Comparison of ENCODE assay signal across 1 cellular context in the genomic region with DNA sequence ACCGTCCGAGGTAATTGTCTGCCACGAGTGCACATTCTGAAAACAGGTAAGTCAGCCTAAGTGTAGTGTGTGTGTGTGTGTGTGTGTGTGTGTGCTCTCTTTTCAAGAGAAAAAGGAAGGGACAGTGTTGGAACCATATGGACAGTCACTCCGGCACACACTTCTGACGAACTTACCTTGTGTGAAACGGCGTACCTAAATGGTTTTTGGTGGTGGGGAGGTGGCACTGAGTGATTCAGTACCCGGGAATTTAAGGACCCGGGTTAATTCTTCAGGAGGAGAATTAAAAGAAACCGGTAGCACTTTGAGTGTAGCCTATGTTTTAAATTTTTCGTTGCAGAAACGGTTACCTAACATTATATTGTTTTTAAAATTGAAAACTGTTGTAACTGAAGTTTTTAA.
A peak's percentile ranks its signal among the peaks of the same experiment; 100 is the strongest.
TF ChIP-seq lines count a peak whose summit lies in the region.

No MANE protein-coding gene starts in this region.

TF ChIP-seq in K562, 482 proteins besides CTCF, POLR2A, EP300 and RAD21 (continued from another document and continues in another):
- TF ChIP-seq, protein P1, sequence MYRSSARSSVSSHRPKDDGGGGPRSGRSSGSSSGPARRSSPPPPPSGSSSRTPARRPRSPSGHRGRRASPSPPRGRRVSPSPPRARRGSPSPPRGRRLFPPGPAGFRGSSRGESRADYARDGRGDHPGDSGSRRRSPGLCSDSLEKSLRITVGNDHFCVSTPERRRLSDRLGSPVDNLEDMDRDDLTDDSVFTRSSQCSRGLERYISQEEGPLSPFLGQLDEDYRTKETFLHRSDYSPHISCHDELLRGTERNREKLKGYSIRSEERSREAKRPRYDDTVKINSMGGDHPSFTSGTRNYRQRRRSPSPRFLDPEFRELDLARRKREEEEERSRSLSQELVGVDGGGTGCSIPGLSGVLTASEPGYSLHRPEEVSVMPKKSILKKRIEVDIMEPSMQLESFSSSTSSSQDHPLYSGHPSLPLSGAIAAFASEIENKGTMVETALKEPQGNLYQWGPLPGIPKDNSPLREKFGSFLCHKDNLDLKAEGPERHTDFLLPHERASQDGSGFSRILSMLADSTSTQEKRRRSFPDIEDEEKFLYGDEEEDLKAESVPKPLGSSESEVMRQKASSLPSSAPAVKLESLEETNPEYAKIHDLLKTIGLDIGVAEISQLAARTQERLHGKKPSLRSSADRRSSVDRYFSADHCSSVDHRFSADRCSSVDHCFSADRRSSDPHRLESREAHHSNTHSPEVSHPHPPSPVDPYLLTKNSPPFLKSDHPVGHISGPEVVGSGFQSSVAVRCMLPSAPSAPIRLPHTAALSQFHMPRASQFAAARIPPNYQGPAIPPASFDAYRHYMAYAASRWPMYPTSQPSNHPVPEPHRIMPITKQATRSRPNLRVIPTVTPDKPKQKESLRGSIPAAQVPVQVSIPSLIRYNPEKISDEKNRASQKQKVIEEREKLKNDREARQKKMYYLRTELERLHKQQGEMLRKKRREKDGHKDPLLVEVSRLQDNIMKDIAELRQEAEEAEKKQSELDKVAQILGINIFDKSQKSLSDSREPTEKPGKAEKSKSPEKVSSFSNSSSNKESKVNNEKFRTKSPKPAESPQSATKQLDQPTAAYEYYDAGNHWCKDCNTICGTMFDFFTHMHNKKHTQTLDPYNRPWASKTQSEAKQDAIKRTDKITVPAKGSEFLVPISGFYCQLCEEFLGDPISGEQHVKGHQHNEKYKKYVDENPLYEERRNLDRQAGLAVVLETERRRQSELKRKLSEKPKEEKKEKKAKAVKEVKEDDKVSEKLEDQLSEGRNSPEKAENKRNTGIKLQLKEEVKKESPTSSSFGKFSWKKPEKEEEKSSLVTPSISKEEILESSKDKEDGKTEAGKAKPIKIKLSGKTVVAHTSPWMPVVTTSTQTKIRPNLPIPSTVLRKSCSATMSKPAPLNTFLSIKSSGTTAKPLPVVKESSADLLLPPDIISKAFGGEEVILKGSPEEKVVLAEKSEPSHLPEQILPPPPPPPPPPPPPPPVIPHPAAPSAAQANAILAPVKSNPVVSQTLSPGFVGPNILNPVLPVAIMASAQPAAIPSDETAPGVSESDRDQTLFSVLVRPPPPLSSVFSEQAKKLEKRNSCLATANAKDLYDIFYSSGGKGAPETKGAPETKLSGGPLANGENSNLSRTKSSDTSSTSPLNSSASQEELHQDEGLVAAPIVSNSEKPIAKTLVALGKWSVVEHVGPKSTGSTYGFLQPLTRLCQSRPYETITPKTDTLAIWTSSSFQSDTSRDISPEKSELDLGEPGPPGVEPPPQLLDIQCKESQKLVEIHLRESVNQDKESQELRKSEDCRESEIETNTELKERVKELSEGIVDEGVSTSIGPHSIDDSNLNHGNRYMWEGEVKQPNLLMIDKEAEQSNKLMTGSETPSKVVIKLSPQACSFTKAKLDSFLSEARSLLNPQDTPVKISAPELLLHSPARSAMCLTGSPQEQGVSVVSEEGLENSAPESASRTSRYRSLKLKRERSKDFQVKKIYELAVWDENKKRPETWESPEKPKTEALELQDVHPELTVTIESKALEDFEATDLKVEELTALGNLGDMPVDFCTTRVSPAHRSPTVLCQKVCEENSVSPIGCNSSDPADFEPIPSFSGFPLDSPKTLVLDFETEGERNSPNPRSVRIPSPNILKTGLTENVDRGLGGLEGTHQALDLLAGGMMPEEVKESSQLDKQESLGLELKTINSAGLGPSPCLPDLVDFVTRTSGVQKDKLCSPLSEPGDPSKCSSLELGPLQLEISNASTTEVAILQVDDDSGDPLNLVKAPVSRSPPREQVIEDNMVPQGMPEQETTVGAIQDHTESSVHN (IDR thresholded peaks at IDR 0.05; ENCODE audit: borderline replicate concordance in 1 of 2, low read depth in 1 of 2) = 0 out of 4 replicates have a peak, but pooled peaks of 1 of the 2 experiments have one; percentile 11
- TF ChIP-seq C11orf30 (IDR thresholded peaks at IDR 0.05; ENCODE audit: low read depth) = peak; percentile 61
- no peak for TF ChIP-seq CAMTA2 (CRISPR knock-in tag; conservative IDR thresholded peaks at IDR 0.05)
- TF ChIP-seq, protein P2, sequence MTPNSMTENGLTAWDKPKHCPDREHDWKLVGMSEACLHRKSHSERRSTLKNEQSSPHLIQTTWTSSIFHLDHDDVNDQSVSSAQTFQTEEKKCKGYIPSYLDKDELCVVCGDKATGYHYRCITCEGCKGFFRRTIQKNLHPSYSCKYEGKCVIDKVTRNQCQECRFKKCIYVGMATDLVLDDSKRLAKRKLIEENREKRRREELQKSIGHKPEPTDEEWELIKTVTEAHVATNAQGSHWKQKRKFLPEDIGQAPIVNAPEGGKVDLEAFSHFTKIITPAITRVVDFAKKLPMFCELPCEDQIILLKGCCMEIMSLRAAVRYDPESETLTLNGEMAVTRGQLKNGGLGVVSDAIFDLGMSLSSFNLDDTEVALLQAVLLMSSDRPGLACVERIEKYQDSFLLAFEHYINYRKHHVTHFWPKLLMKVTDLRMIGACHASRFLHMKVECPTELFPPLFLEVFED (CRISPR knock-in tag; conservative IDR thresholded peaks at IDR 0.05) = peak; percentile 95
- TF ChIP-seq ERF (CRISPR knock-in tag; IDR thresholded peaks at IDR 0.05) = no peak
- peak; percentile 79; the same call in 1 of the 2 replicates for TF ChIP-seq PHF8 (IDR thresholded peaks at IDR 0.05; ENCODE audit: borderline replicate concordance, low read length)
- peak; percentile 62 for TF ChIP-seq TAF7 (tag; IDR thresholded peaks at IDR 0.05)
- TF ChIP-seq SNIP1 (IDR thresholded peaks at IDR 0.05; ENCODE audit: low read depth) = 0 out of 2 replicates have a peak, but pooled peaks have one; percentile 32
- TF ChIP-seq, protein P3, sequence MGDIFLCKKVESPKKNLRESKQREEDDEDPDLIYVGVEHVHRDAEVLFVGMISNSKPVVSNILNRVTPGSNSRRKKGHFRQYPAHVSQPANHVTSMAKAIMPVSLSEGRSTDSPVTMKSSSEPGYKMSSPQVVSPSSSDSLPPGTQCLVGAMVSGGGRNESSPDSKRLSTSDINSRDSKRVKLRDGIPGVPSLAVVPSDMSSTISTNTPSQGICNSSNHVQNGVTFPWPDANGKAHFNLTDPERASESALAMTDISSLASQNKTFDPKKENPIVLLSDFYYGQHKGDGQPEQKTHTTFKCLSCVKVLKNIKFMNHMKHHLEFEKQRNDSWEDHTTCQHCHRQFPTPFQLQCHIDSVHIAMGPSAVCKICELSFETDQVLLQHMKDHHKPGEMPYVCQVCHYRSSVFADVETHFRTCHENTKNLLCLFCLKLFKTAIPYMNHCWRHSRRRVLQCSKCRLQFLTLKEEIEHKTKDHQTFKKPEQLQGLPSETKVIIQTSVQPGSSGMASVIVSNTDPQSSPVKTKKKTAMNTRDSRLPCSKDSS (IDR thresholded peaks at IDR 0.05; ENCODE audit: low read depth, partially characterized antibody) = no peak
- peak; percentile 16; the same call in 1 of the 2 replicates for TF ChIP-seq ZNF316 (IDR thresholded peaks at IDR 0.05)
- TF ChIP-seq, protein P4, sequence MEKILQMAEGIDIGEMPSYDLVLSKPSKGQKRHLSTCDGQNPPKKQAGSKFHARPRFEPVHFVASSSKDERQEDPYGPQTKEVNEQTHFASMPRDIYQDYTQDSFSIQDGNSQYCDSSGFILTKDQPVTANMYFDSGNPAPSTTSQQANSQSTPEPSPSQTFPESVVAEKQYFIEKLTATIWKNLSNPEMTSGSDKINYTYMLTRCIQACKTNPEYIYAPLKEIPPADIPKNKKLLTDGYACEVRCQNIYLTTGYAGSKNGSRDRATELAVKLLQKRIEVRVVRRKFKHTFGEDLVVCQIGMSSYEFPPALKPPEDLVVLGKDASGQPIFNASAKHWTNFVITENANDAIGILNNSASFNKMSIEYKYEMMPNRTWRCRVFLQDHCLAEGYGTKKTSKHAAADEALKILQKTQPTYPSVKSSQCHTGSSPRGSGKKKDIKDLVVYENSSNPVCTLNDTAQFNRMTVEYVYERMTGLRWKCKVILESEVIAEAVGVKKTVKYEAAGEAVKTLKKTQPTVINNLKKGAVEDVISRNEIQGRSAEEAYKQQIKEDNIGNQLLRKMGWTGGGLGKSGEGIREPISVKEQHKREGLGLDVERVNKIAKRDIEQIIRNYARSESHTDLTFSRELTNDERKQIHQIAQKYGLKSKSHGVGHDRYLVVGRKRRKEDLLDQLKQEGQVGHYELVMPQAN (IDR thresholded peaks at IDR 0.05; ENCODE audit: borderline replicate concordance) = peak; percentile 94
- TF ChIP-seq HLTF (IDR thresholded peaks at IDR 0.05) = peak; percentile 54; the same call in 1 of the 2 replicates
- TF ChIP-seq ELF4 (CRISPR knock-in tag; IDR thresholded peaks at IDR 0.05) = peak; percentile 72
- peak; percentile 5 for TF ChIP-seq NEUROD1 (IDR thresholded peaks at IDR 0.05; ENCODE audit: borderline replicate concordance, low read depth, low read length, partially characterized antibody)
- 0 out of 2 replicates have a peak, but pooled peaks have one; percentile 20 for TF ChIP-seq ZNF41 (CRISPR knock-in tag; conservative IDR thresholded peaks at IDR 0.05)
- TF ChIP-seq, protein P5, sequence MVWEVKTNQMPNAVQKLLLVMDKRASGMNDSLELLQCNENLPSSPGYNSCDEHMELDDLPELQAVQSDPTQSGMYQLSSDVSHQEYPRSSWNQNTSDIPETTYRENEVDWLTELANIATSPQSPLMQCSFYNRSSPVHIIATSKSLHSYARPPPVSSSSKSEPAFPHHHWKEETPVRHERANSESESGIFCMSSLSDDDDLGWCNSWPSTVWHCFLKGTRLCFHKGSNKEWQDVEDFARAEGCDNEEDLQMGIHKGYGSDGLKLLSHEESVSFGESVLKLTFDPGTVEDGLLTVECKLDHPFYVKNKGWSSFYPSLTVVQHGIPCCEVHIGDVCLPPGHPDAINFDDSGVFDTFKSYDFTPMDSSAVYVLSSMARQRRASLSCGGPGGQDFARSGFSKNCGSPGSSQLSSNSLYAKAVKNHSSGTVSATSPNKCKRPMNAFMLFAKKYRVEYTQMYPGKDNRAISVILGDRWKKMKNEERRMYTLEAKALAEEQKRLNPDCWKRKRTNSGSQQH (CRISPR knock-in tag; IDR thresholded peaks at IDR 0.05) = peak; percentile 91
- TF ChIP-seq CHD1 (IDR thresholded peaks at IDR 0.05; ENCODE audit: low read length) = peak; percentile 20
- no peak for TF ChIP-seq ZNF324 (CRISPR knock-in tag; IDR thresholded peaks at IDR 0.05)
- peak; percentile 87 for TF ChIP-seq TAF9B (IDR thresholded peaks at IDR 0.05; ENCODE audit: partially characterized antibody)
- 0 out of 2 replicates have a peak, but pooled peaks have one; percentile 79 for TF ChIP-seq NFRKB (IDR thresholded peaks at IDR 0.05; ENCODE audit: low read depth)
- TF ChIP-seq, protein P6, sequence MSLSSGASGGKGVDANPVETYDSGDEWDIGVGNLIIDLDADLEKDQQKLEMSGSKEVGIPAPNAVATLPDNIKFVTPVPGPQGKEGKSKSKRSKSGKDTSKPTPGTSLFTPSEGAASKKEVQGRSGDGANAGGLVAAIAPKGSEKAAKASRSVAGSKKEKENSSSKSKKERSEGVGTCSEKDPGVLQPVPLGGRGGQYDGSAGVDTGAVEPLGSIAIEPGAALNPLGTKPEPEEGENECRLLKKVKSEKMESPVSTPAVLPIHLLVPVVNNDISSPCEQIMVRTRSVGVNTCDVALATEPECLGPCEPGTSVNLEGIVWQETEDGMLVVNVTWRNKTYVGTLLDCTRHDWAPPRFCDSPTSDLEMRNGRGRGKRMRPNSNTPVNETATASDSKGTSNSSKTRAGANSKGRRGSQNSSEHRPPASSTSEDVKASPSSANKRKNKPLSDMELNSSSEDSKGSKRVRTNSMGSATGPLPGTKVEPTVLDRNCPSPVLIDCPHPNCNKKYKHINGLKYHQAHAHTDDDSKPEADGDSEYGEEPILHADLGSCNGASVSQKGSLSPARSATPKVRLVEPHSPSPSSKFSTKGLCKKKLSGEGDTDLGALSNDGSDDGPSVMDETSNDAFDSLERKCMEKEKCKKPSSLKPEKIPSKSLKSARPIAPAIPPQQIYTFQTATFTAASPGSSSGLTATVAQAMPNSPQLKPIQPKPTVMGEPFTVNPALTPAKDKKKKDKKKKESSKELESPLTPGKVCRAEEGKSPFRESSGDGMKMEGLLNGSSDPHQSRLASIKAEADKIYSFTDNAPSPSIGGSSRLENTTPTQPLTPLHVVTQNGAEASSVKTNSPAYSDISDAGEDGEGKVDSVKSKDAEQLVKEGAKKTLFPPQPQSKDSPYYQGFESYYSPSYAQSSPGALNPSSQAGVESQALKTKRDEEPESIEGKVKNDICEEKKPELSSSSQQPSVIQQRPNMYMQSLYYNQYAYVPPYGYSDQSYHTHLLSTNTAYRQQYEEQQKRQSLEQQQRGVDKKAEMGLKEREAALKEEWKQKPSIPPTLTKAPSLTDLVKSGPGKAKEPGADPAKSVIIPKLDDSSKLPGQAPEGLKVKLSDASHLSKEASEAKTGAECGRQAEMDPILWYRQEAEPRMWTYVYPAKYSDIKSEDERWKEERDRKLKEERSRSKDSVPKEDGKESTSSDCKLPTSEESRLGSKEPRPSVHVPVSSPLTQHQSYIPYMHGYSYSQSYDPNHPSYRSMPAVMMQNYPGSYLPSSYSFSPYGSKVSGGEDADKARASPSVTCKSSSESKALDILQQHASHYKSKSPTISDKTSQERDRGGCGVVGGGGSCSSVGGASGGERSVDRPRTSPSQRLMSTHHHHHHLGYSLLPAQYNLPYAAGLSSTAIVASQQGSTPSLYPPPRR (CRISPR knock-in tag; IDR thresholded peaks at IDR 0.05; ENCODE audit: borderline replicate concordance) = no peak
- TF ChIP-seq ZNF583 (CRISPR knock-in tag; IDR thresholded peaks at IDR 0.05) = no peak
- 0 out of 2 replicates have a peak, but pooled peaks have one; percentile 52 for TF ChIP-seq ZNF174 (CRISPR knock-in tag; IDR thresholded peaks at IDR 0.05)
- TF ChIP-seq FOXM1 (IDR thresholded peaks at IDR 0.05; ENCODE audit: low read depth) = no peak; the same call in 1 of the 2 replicates
- 0 out of 2 replicates have a peak, but pooled peaks have one; percentile 71 for TF ChIP-seq FOXM1 (CRISPR knock-in tag; IDR thresholded peaks at IDR 0.05; ENCODE audit: low read depth)
- TF ChIP-seq, protein P7, sequence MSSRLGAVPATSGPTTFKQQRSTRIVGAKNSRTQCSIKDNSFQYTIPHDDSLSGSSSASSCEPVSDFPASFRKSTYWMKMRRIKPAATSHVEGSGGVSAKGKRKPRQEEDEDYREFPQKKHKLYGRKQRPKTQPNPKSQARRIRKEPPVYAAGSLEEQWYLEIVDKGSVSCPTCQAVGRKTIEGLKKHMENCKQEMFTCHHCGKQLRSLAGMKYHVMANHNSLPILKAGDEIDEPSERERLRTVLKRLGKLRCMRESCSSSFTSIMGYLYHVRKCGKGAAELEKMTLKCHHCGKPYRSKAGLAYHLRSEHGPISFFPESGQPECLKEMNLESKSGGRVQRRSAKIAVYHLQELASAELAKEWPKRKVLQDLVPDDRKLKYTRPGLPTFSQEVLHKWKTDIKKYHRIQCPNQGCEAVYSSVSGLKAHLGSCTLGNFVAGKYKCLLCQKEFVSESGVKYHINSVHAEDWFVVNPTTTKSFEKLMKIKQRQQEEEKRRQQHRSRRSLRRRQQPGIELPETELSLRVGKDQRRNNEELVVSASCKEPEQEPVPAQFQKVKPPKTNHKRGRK (tag; IDR thresholded peaks at IDR 0.05) = no peak
- no peak for TF ChIP-seq SETDB1 (IDR thresholded peaks at IDR 0.05; ENCODE audit: low read length)
- TF ChIP-seq TEAD1 (CRISPR knock-in tag; IDR thresholded peaks at IDR 0.05) = no peak
- 0 out of 2 replicates have a peak, but pooled peaks have one; percentile 18 for TF ChIP-seq MEF2D (tag; conservative IDR thresholded peaks at IDR 0.05; ENCODE audit: low read depth)
- 0 out of 2 replicates have a peak, but pooled peaks have one; percentile 18 for TF ChIP-seq ZNF57 (CRISPR knock-in tag; IDR thresholded peaks at IDR 0.05)
- TF ChIP-seq DIDO1 (tag; IDR thresholded peaks at IDR 0.05; ENCODE audit: low read depth) = no peak
- no peak for TF ChIP-seq SRSF7 (optimal IDR thresholded peaks at IDR 0.05; ENCODE audit: low read depth, low read length)
